3 cellular contexts compared by ENCODE assay signal in genomic region chr14:69290881-69291280, GRCh38. TPM values are rescaled to one million over a fixed set of nuclear protein-coding genes. Genes with fewer than 3 reads are reported as not detected.
"Had no signal": no experiment of that assay in that cellular context is flagged by ENCODE, and none has a peak within 500 bp of the region (broad histone marks: within the 10 kb centered on the region; RNA-seq: fewer than 3 reads in every experiment).

No MANE protein-coding gene starts in this region.

RNA-seq across cellular contexts. Expression of gene GALNT16, which starts 30.9 kb away (rescaled TPM):
- total RNA-seq: lung microvascular endothelial cell, natural killer cell had no signal
- polyA plus RNA-seq: keratinocyte had no signal
